ENCODE assay signal across 22 cellular contexts in the genomic region with DNA sequence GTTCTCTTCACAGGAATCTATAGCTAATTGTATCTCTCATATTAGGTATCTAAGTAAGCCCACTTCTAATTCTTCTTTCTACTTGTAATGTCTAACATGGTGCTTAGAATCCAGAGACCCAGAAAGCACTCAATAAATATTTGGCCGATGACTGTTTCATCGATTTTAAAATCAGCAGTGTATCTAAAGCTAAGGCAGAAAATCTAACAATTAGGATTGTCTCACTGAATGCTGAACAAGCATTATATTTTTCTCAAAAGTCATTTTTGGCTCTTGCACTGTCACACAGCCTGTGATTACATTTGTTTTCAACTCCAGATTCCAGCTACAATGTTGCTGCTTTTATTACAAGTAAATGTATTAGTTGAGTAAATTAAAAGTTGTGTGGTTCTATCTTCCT.
"Had no signal": no experiment of that assay in that cellular context is flagged by ENCODE, and none has a peak within 500 bp of the region (broad histone marks: within the 10 kb centered on the region; RNA-seq: fewer than 3 reads in every experiment).

No MANE protein-coding gene starts in this region.

- H3K9me3 Mint-ChIP-seq: memory B cell, naive B cell, nephron, type B pancreatic cell had no signal

- H3K27ac Mint-ChIP-seq: memory B cell, naive B cell, nephron, type B pancreatic cell had no signal

- H3K4me1 ChIP-seq: colonic mucosa, foreskin keratinocyte had no signal

- DNase-seq: colonic mucosa; dermis blood vessel endothelial cell; esophagus squamous epithelium; foreskin keratinocyte; head of caudate nucleus; kidney; left cardiac atrium; left ventricle myocardium inferior; lower lobe of right lung; midbrain; naive B cell; psoas muscle; retina; right lobe of liver; stimulated activated CD4-positive, alpha-beta T cell treated with anti-CD3 and anti-CD28 coated beads, Interleukin-12 subunit alpha, Interleukin-12 subunit beta, amount 100 ng/mL, for 4 hours; stimulated activated naive CD4-positive, alpha-beta T cell; stomach had no signal

- H3K4me1 Mint-ChIP-seq: memory B cell, naive B cell had no signal

- H3K4me3 ChIP-seq: colonic mucosa, esophagus squamous epithelium, hepatocyte, left ventricle myocardium inferior, lower lobe of right lung, psoas muscle, right lobe of liver, skin epidermis, stomach had no signal

- ATAC-seq: foreskin keratinocyte, left cardiac atrium, lower lobe of right lung, psoas muscle had no signal

- H3K27me3 Mint-ChIP-seq: memory B cell, naive B cell, type B pancreatic cell had no signal

- H3K27ac ChIP-seq: colonic mucosa, esophagus squamous epithelium, foreskin keratinocyte, hepatocyte, left ventricle myocardium inferior, lower lobe of right lung, psoas muscle, right lobe of liver, skin epidermis, stomach had no signal

- H3K4me3 Mint-ChIP-seq: memory B cell, naive B cell, nephron, type B pancreatic cell had no signal

- H3K27me3 ChIP-seq: colonic mucosa, esophagus squamous epithelium, foreskin keratinocyte, hepatocyte, right lobe of liver, stomach had no signal

- H3K36me3 ChIP-seq: colonic mucosa, esophagus squamous epithelium, left ventricle myocardium inferior, lower lobe of right lung, right lobe of liver, stomach had no signal

- H3K9me3 ChIP-seq: colonic mucosa, esophagus squamous epithelium, left ventricle myocardium inferior, lower lobe of right lung, psoas muscle, right lobe of liver, stomach had no signal

- H3K36me3 Mint-ChIP-seq: memory B cell, naive B cell, type B pancreatic cell had no signal
